Comparison of ENCODE assay signal across 8 cellular contexts in genomic region chr16:72093448-72094265, GRCh38. TPM values are rescaled to one million over a fixed set of nuclear protein-coding genes. Genes with fewer than 3 reads are reported as not detected.
A peak's percentile ranks its signal among the peaks of the same experiment; 100 is the strongest.
DNase-seq lines count a peak whose midpoint lies in the region; ATAC-seq and TF ChIP-seq lines count a peak whose summit lies in the region.

Gene DHX38 (plus strand): TSS chr16:72093847. CDS start chr16:72096158, 2,311 bp downstream.
Gene TXNL4B (minus strand): TSS chr16:72093620. CDS start chr16:72090749, 2,871 bp downstream.

- H3K36me3 ChIP-seq in ACC112 (ENCODE audit: insufficient read depth, low read length) (peaks cover 8% of the 10 kb centered on the region), breast epithelium (peaks cover 1% of the 10 kb centered on the region), skeletal muscle tissue (ENCODE audit: control insufficient read depth in 3 of 3, insufficient read depth in 3 of 3, low read length in 3 of 3) (peaks cover 25 to 46% (median 35%) of the 10 kb centered on the region in 3 donors)

- TF ChIP-seq CTCF in VCaP (conservative IDR thresholded peaks at IDR 0.05) (no peak), breast epithelium (IDR thresholded peaks at IDR 0.05) (no peak)

- H3K9me3 ChIP-seq in breast epithelium (no peaks in the 10 kb centered on the region), iPS-18c (ENCODE audit: control insufficient read depth, insufficient read depth, low read length) (no peaks in the 10 kb centered on the region), skeletal muscle tissue (ENCODE audit: control insufficient read depth in 3 of 3, low read length in 3 of 3) (no peaks in the 10 kb centered on the region)

- H3K27ac ChIP-seq in ACC112 (ENCODE audit: low read depth, low read length) (peak within 1 kb of the TSS; percentile 71), VCaP (peak within 1 kb of the TSS; percentile 75), breast epithelium (peak within 1 kb of the TSS; percentile 88 to 95), skeletal muscle tissue (ENCODE audit: low read depth, low read length) (peak within 1 kb of the TSS; percentile 93)

- DNase-seq in NCI-H2196 treated with DMSO at 0.1 percent for 48 hours (lab: John Stamatoyannopoulos, UW; ENCODE audit: unreplicated experiment) = peak; percentile 88
- DNase-seq in breast epithelium (ENCODE audit: low spot score in 2 of 2) = peak; percentile 90 to 96

- peaks cover 27% of the 10 kb centered on the region for H3K4me1 ChIP-seq in ACC112 (ENCODE audit: control insufficient read depth, insufficient read depth, low read length, unreplicated experiment)
- H3K4me1 ChIP-seq in breast epithelium = peaks cover 9 to 19% of the 10 kb centered on the region in 2 donors
- peaks cover 16 to 27% (median 20%) of the 10 kb centered on the region in 3 donors for H3K4me1 ChIP-seq in skeletal muscle tissue (ENCODE audit: control insufficient read depth in 3 of 3, insufficient read depth in 3 of 3, low read length in 3 of 3)

- H3K4me3 ChIP-seq in ACC112 (ENCODE audit: low read depth, low read length) (peak within 1 kb of the TSS; percentile 97), breast epithelium (peak within 1 kb of the TSS; percentile 78 to 95 (median 90)), iPS-18c (ENCODE audit: insufficient read depth, low read depth, low read length) (peak within 1 kb of the TSS; percentile 94), skeletal muscle tissue (ENCODE audit: low read length in 3 of 3) (peak within 1 kb of the TSS; percentile 97 to 99 (median 99))

- TF ChIP-seq POLR2A in breast epithelium (IDR thresholded peaks at IDR 0.05) = peak; percentile 83

- H3K9ac ChIP-seq in skeletal muscle tissue (ENCODE audit: low read depth in 1 of 3, low read length in 3 of 3) = peak within 1 kb of the TSS; percentile 96 to 99 (median 98)

- H3K79me2 ChIP-seq in ACC112 (ENCODE audit: control insufficient read depth, insufficient read depth, low read length, unreplicated experiment) = peaks cover 69% of the 10 kb centered on the region

- H3K27me3 ChIP-seq in ACC112 (ENCODE audit: insufficient read depth, low read length) (no peaks in the 10 kb centered on the region), breast epithelium (no peaks in the 10 kb centered on the region), skeletal muscle tissue (ENCODE audit: control insufficient read depth in 3 of 3, insufficient read depth in 3 of 3, low read length in 3 of 3) (no peaks in the 10 kb centered on the region)

- ATAC-seq in GM18870 (IDR thresholded peaks at IDR 0.05; ENCODE audit: unreplicated experiment) = peak; percentile 99
- peak; percentile 98 for ATAC-seq in HG03135 (IDR thresholded peaks at IDR 0.05; ENCODE audit: unreplicated experiment)

- peak within 1 kb of the TSS; percentile 75 for H2AFZ ChIP-seq in ACC112 (ENCODE audit: low read length, unreplicated experiment)

- intact Hi-C loops in breast epithelium (cut with DNase I; ENCODE audit: low total_unique reads) = no loop called here

RNA-seq across cellular contexts. Expression of gene DHX38, which starts in this region (rescaled TPM):
- total RNA-seq in breast epithelium = 10 to 100 TPM; 50.2 to 60.6 (median 53.7) TPM
- 53.2 TPM for total RNA-seq in skeletal muscle tissue

RNA-seq across cellular contexts. Expression of gene TXNL4B, which starts in this region (rescaled TPM):
- total RNA-seq in breast epithelium (10 to 100 TPM in 1 of 3 donors, 1 to 10 TPM in 2; 7.2 to 16.4 (median 8.8) TPM), skeletal muscle tissue (9.9 TPM)

Comparison
In these comparisons a context has a peak if more than half of its experiments do, and no peak if none do; other contexts are left out.
1. Peak in every context shown above with its lines: DNase-seq, ATAC-seq, H3K4me3 ChIP-seq and H3K27ac ChIP-seq.